ENCODE assay signal across 31 cellular contexts in genomic region chr7:115125750-115126149, GRCh38.
"Had no signal": no experiment of that assay in that cellular context is flagged by ENCODE, and none has a peak within 500 bp of the region (broad histone marks: within the 10 kb centered on the region; RNA-seq: fewer than 3 reads in every experiment).

No MANE protein-coding gene starts in this region.

- H3K4me1 ChIP-seq: neural progenitor cell, parathyroid adenoma, psoas muscle, testis, tibial artery, upper lobe of right lung, uterus had no signal

- H3K9ac ChIP-seq: neural progenitor cell, parathyroid adenoma had no signal

- H3K79me2 ChIP-seq: parathyroid adenoma had no signal

- H3K4me3 Mint-ChIP-seq: natural killer cell; nephron; neural progenitor cell; stimulated activated memory B cell treated with anti-CD40 and anti-IgM and Interleukin-4, amounts not matched to agents 10 μg/mL and 1 μg/mL and 100 μg/mL, for 72 hours; stimulated activated naive CD8-positive, alpha-beta T cell treated with anti-CD3 and anti-CD28 coated beads, Interleukin-15, amount 100 ng/mL, for 72 hours; type B pancreatic cell had no signal

- H2AFZ ChIP-seq: neural progenitor cell, parathyroid adenoma had no signal

- H3K27me3 ChIP-seq: neural progenitor cell, ovary, spleen, suprapubic skin, testis, tibial artery, transverse colon, upper lobe of right lung, uterus had no signal

- H3K27ac ChIP-seq: neural progenitor cell, ovary, parathyroid adenoma, psoas muscle, skin epidermis, spleen, suprapubic skin, testis, tibial artery, transverse colon, upper lobe of right lung, uterus had no signal

- DNase-seq: natural killer cell; occipital lobe; ovary; posterior cingulate gyrus; psoas muscle; right cardiac atrium; spleen; stimulated activated CD4-positive, alpha-beta T cell treated with anti-CD3 and anti-CD28 coated beads, Interleukin-12 subunit alpha, Interleukin-12 subunit beta, amount 100 ng/mL, for 4 hours; stimulated activated CD4-positive, alpha-beta T cell treated with anti-CD3 and anti-CD28 coated beads, Interleukin-1b, Interleukin-23, amount 100 ng/mL, for 48 hours; stimulated activated CD4-positive, alpha-beta T cell treated with anti-CD3 and anti-CD28 coated beads, Interleukin-4, amount 100 ng/mL, for 1 hour; stimulated activated CD4-positive, alpha-beta T cell treated with anti-CD3 and anti-CD28 coated beads, Interleukin-4, amount 100 ng/mL, for 4 hours; stimulated activated CD8-positive, alpha-beta memory T cell treated with anti-CD3 and anti-CD28 coated beads, Interleukin-4, amount 100 ng/mL, for 48 hours; stimulated activated naive CD4-positive, alpha-beta T cell; stimulated activated naive CD8-positive, alpha-beta T cell treated with anti-CD3 and anti-CD28 coated beads, Interleukin-15, amount 100 ng/mL, for 72 hours; stimulated activated naive CD8-positive, alpha-beta T cell treated with anti-CD3 and anti-CD28 coated beads, Interleukin-15, Interleukin-2, amounts not matched to agents 100 U/mL and 50 U/mL, for 24 hours; substantia nigra; testis; tibial artery; transverse colon; upper lobe of right lung; uterus had no signal

- H3K9me3 ChIP-seq: ovary, psoas muscle, spleen, suprapubic skin, testis, tibial artery, transverse colon, upper lobe of right lung, uterus had no signal

- H3K4me3 ChIP-seq: neural progenitor cell, ovary, psoas muscle, skin epidermis, smooth muscle cell, spleen, suprapubic skin, testis, tibial artery, transverse colon, upper lobe of right lung, uterus had no signal

- H3K27me3 Mint-ChIP-seq: progenitor cell of endocrine pancreas; stimulated activated memory B cell treated with anti-CD40 and anti-IgM and Interleukin-4, amounts not matched to agents 10 μg/mL and 1 μg/mL and 100 μg/mL, for 72 hours; stimulated activated naive CD8-positive, alpha-beta T cell treated with anti-CD3 and anti-CD28 coated beads, Interleukin-15, amount 100 ng/mL, for 72 hours; type B pancreatic cell had no signal

- H3K27ac Mint-ChIP-seq: natural killer cell; nephron; neural progenitor cell; progenitor cell of endocrine pancreas; stimulated activated memory B cell treated with anti-CD40 and anti-IgM and Interleukin-4, amounts not matched to agents 10 μg/mL and 1 μg/mL and 100 μg/mL, for 72 hours; stimulated activated naive CD8-positive, alpha-beta T cell treated with anti-CD3 and anti-CD28 coated beads, Interleukin-15, amount 100 ng/mL, for 72 hours; type B pancreatic cell had no signal

- H3K36me3 Mint-ChIP-seq: natural killer cell; neural progenitor cell; stimulated activated memory B cell treated with anti-CD40 and anti-IgM and Interleukin-4, amounts not matched to agents 10 μg/mL and 1 μg/mL and 100 μg/mL, for 72 hours; type B pancreatic cell had no signal

- H3K9me3 Mint-ChIP-seq: natural killer cell; nephron; neural progenitor cell; stimulated activated memory B cell treated with anti-CD40 and anti-IgM and Interleukin-4, amounts not matched to agents 10 μg/mL and 1 μg/mL and 100 μg/mL, for 72 hours; stimulated activated naive CD8-positive, alpha-beta T cell treated with anti-CD3 and anti-CD28 coated beads, Interleukin-15, amount 100 ng/mL, for 72 hours; type B pancreatic cell had no signal

- H3K36me3 ChIP-seq: neural progenitor cell, ovary, spleen, suprapubic skin, tibial artery, transverse colon, upper lobe of right lung, uterus had no signal

- ATAC-seq: natural killer cell; psoas muscle; right cardiac atrium; sciatic nerve; stimulated activated memory B cell treated with anti-CD40 and anti-IgM and Interleukin-4, amounts not matched to agents 10 μg/mL and 1 μg/mL and 100 μg/mL, for 72 hours; stimulated activated naive CD8-positive, alpha-beta T cell treated with anti-CD3 and anti-CD28 coated beads, Interleukin-15, amount 100 ng/mL, for 72 hours; stimulated activated naive CD8-positive, alpha-beta T cell treated with anti-CD3 and anti-CD28 coated beads, Interleukin-15, Interleukin-2, amounts not matched to agents 100 U/mL and 50 U/mL, for 24 hours; upper lobe of right lung had no signal

- H3K4me1 Mint-ChIP-seq: natural killer cell; nephron; stimulated activated memory B cell treated with anti-CD40 and anti-IgM and Interleukin-4, amounts not matched to agents 10 μg/mL and 1 μg/mL and 100 μg/mL, for 72 hours; stimulated activated naive CD8-positive, alpha-beta T cell treated with anti-CD3 and anti-CD28 coated beads, Interleukin-15, amount 100 ng/mL, for 72 hours had no signal

- H3K4me2 ChIP-seq: neural progenitor cell, smooth muscle cell had no signal
